Comparison of ENCODE assay signal across 1 cellular context in genomic region chr6:84220809-84221409, GRCh38.
TF ChIP-seq lines count a peak whose summit lies in the region.

No MANE protein-coding gene starts in this region.

TF ChIP-seq in GM23338, 12 proteins besides CTCF, POLR2A, EP300 and RAD21 (continued from another document):
- no peak for TF ChIP-seq ZNF462 (CRISPR knock-in tag; IDR thresholded peaks at IDR 0.05)
- TF ChIP-seq JUNB (IDR thresholded peaks at IDR 0.05; ENCODE audit: unreplicated experiment): no peak
- no peak for TF ChIP-seq ZNF331 (CRISPR knock-in tag; IDR thresholded peaks at IDR 0.05; ENCODE audit: low read depth)
- TF ChIP-seq REST (IDR thresholded peaks at IDR 0.05; ENCODE audit: unreplicated experiment): no peak
- no peak for TF ChIP-seq CREB1 (CRISPR knock-in tag; IDR thresholded peaks at IDR 0.05; ENCODE audit: low read depth)
- no peak for TF ChIP-seq ZNF114 (CRISPR knock-in tag; IDR thresholded peaks at IDR 0.05)
- no peak for TF ChIP-seq POLR2AphosphoS5 (IDR thresholded peaks at IDR 0.05; ENCODE audit: low read depth)
- TF ChIP-seq EZH2phosphoT487 (IDR thresholded peaks at IDR 0.05; ENCODE audit: unreplicated experiment): no peak
